In genomic region chr7:32729335-32729675, GRCh38 we compare ENCODE assay signal across 7 cellular contexts.
DNase-seq lines count a peak whose midpoint lies in the region; ATAC-seq and TF ChIP-seq lines count a peak whose summit lies in the region.
"Not testable (repeated sequence)": the region's sequence is repeated elsewhere in the genome, so short reads cannot be mapped to it uniquely, and the experiment has no call there.

No MANE protein-coding gene starts in this region.

- not testable (repeated sequence) for H3K23ac ChIP-seq in mesenchymal stem cell (ENCODE audit: low read length in 2 of 2)

- not testable (repeated sequence) for DNase-seq in H7; WTC11 (ENCODE audit: low spot score); body of pancreas; fibroblast of the aortic adventitia (ENCODE audit: low read depth); sigmoid colon
- peak; percentile 2 for DNase-seq in NCI-H2107 treated with DMSO at 0.1 percent for 48 hours (lab: John Stamatoyannopoulos, UW; ENCODE audit: unreplicated experiment)
- DNase-seq in mesenchymal stem cell: peak; percentile 10

- H3K4me3 ChIP-seq in H7 (ENCODE audit: insufficient read depth, low read depth, low read length) (peak overlapping the region; percentile 24), fibroblast of the aortic adventitia (ENCODE audit: low read depth, low read length) (peak overlapping the region; percentile 44), mesenchymal stem cell (ENCODE audit: insufficient read depth in 1 of 2, low read depth in 1 of 2, low read length in 2 of 2) (peak overlapping the region in 1 of 2 experiments; percentile 75), sigmoid colon (peak overlapping the region in 3 of 4 donors; percentile 73 to 85 (median 83))
- not testable (repeated sequence) for H3K4me3 ChIP-seq in body of pancreas

- not testable (repeated sequence) for H3K27me3 ChIP-seq in H7 (ENCODE audit: control insufficient read depth, insufficient read depth, low read length); body of pancreas; mesenchymal stem cell (ENCODE audit: control insufficient read depth in 1 of 2, insufficient read depth in 1 of 2, low read length in 2 of 2); sigmoid colon

- not testable (repeated sequence) for H2BK120ac ChIP-seq in mesenchymal stem cell (ENCODE audit: low read depth, low read length)

- H3K4ac ChIP-seq in mesenchymal stem cell (ENCODE audit: low read depth in 1 of 2, low read length in 2 of 2): not testable (repeated sequence)

- CTCF ChIA-PET in WTC11 (lab: Charles Lee): not testable (repeated sequence)

- H3K18ac ChIP-seq in mesenchymal stem cell (ENCODE audit: low read depth in 1 of 2, low read length in 2 of 2): not testable (repeated sequence)

- not testable (repeated sequence) for H3K9me3 Mint-ChIP-seq in WTC11

- not testable (repeated sequence) for H3K36me3 Mint-ChIP-seq in WTC11

- H2AK5ac ChIP-seq in mesenchymal stem cell (ENCODE audit: low read length, severe bottlenecking): not testable (repeated sequence)

- H2BK5ac ChIP-seq in mesenchymal stem cell (ENCODE audit: low read depth, low read length, poor library complexity, severe bottlenecking): not testable (repeated sequence)

- ATAC-seq in WTC11, body of pancreas: not testable (repeated sequence)

- H3K9me3 ChIP-seq in body of pancreas; mesenchymal stem cell (ENCODE audit: control insufficient read depth, low read length); sigmoid colon: not testable (repeated sequence)

- not testable (repeated sequence) for H2AFZ ChIP-seq in mesenchymal stem cell (ENCODE audit: low read depth, low read length)

- peak overlapping the region; percentile 43 for H3K4me2 ChIP-seq in mesenchymal stem cell (ENCODE audit: low read length, poor library complexity, severe bottlenecking)

- peak overlapping the region; percentile 67 for H3K4me3 Mint-ChIP-seq in WTC11

- not testable (repeated sequence) for H4K8ac ChIP-seq in mesenchymal stem cell (ENCODE audit: low read length)

- not testable (repeated sequence) for TF ChIP-seq CTCF in WTC11 (IDR thresholded peaks at IDR 0.05); body of pancreas (IDR thresholded peaks at IDR 0.05); fibroblast of the aortic adventitia (IDR thresholded peaks at IDR 0.05; ENCODE audit: insufficient read depth, low read length); sigmoid colon (IDR thresholded peaks at IDR 0.05)

- not testable (repeated sequence) for H3K27me3 Mint-ChIP-seq in WTC11 (ENCODE audit: low read depth)

- POLR2A ChIA-PET in WTC11 (lab: Charles Lee): not testable (repeated sequence)

- not testable (repeated sequence) for H4K91ac ChIP-seq in mesenchymal stem cell (ENCODE audit: low read length)

- intact Hi-C loops in body of pancreas (cut with DNase I): not testable (repeated sequence)
- intact Hi-C loops in sigmoid colon (cut with DNase I): loop anchor here (10.0 kb wide), 1 partner anchor 235 kb away; the partner anchor contains the start of genes AVL9 and LSM5

- not testable (repeated sequence) for H3K14ac ChIP-seq in mesenchymal stem cell (ENCODE audit: low read length in 2 of 2)

- H2BK12ac ChIP-seq in mesenchymal stem cell (ENCODE audit: low read length in 2 of 2): not testable (repeated sequence)

- not testable (repeated sequence) for H3K36me3 ChIP-seq in H7 (replicated peaks; ENCODE audit: control insufficient read depth, insufficient read depth, low read length); body of pancreas (replicated peaks in 1 of 2; ENCODE audit: insufficient read depth in 1 of 2, low read depth in 2 of 2); mesenchymal stem cell (ENCODE audit: control insufficient read depth in 1 of 2, insufficient read depth in 2 of 2, low read depth in 1 of 2, low read length in 2 of 2); sigmoid colon

- TF ChIP-seq EP300 in sigmoid colon (IDR thresholded peaks at IDR 0.05): not testable (repeated sequence)

- H3K4me1 Mint-ChIP-seq in WTC11: peaks cover 17% of the 10 kb centered on the region

- not testable (repeated sequence) for H3K27ac Mint-ChIP-seq in WTC11

- not testable (repeated sequence) for TF ChIP-seq POLR2A in body of pancreas (IDR thresholded peaks at IDR 0.05); sigmoid colon (IDR thresholded peaks at IDR 0.05)

- H2BK15ac ChIP-seq in mesenchymal stem cell (ENCODE audit: low read depth, poor library complexity, severe bottlenecking): not testable (repeated sequence)

- not testable (repeated sequence) for H3K9ac ChIP-seq in mesenchymal stem cell (ENCODE audit: low read length)

- H3K79me1 ChIP-seq in mesenchymal stem cell (replicated peaks; ENCODE audit: low read length, poor library complexity, severe bottlenecking): not testable (repeated sequence)

- H3K4me1 ChIP-seq in body of pancreas: peaks cover 12% of the 10 kb centered on the region
- not testable (repeated sequence) for H3K4me1 ChIP-seq in mesenchymal stem cell (ENCODE audit: control insufficient read depth, insufficient read depth, low read depth, low read length); sigmoid colon

- peak overlapping the region in 3 of 4 donors; percentile 94 to 96 (median 96) for H3K27ac ChIP-seq in body of pancreas
- H3K27ac ChIP-seq in mesenchymal stem cell (ENCODE audit: low read length, poor library complexity, severe bottlenecking); sigmoid colon: not testable (repeated sequence)

- 8 to 17% methylated on average over 5 of the region's 5 CpGs for WGBS in body of pancreas, 2 donors
- 0% methylated on average over 1 of the region's 5 CpGs for WGBS in mesenchymal stem cell
- WGBS in sigmoid colon, 2 donors: 20% methylated on average over 5 of the region's 5 CpGs
